16 cellular contexts compared by ENCODE assay signal in genomic region chrX:41022579-41022978, GRCh38.
DNase-seq lines count a peak whose midpoint lies in the region; ATAC-seq and TF ChIP-seq lines count a peak whose summit lies in the region.
"Had no signal": no experiment of that assay in that cellular context is flagged by ENCODE, and none has a peak within 500 bp of the region (broad histone marks: within the 10 kb centered on the region; RNA-seq: fewer than 3 reads in every experiment).

No MANE protein-coding gene starts in this region.

- no peak for TF ChIP-seq CTCF in foreskin fibroblast (IDR thresholded peaks at IDR 0.05; ENCODE audit: low read depth, low read length)

- DNase-seq in CD1c-positive myeloid dendritic cell (ENCODE audit: extremely low spot score) (peak; percentile 8), M059J (ENCODE audit: low read depth) (peak; percentile 82), foreskin fibroblast (peak; percentile 28 to 57), NCI-H1048 (lab: John Stamatoyannopoulos, UW) (no peak), D341Med (ENCODE audit: low spot score) (no peak)
- DNase-seq in stimulated activated CD4-positive, alpha-beta T cell treated with anti-CD3 and anti-CD28 coated beads, Interleukin-15, amount 100 ng/mL, for 24 hours = no peak
- DNase-seq: activated CD4-positive, alpha-beta T cell treated with anti-CD3 and anti-CD28 coated beads, Interleukin-2, amount 50 U/mL, for 4 hours; activated gamma-delta T cell; GOT3; islet precursor cell; natural killer cell; NCI-H1105; NK-92 treated with Interleukin-12 subunit alpha and Interleukin-12 subunit beta, amount 100 ng/mL, for 24 hours; right cardiac atrium had no signal

- H3K4me3 ChIP-seq in foreskin fibroblast (ENCODE audit: low read depth in 1 of 2, low read length in 2 of 2) = no peak overlapping the region

- ATAC-seq in SK-N-SH treated with all-trans-retinoic acid at 6 μM for 48 hours = no peak
- no peak for ATAC-seq in GM21737 (IDR thresholded peaks at IDR 0.05; ENCODE audit: unreplicated experiment)
- ATAC-seq: natural killer cell, right cardiac atrium had no signal

TF ChIP-seq in SK-N-SH treated with all-trans-retinoic acid at 6 μM for 48 hours, 23 proteins besides CTCF, POLR2A, EP300 and RAD21:
- TF ChIP-seq, protein P1, sequence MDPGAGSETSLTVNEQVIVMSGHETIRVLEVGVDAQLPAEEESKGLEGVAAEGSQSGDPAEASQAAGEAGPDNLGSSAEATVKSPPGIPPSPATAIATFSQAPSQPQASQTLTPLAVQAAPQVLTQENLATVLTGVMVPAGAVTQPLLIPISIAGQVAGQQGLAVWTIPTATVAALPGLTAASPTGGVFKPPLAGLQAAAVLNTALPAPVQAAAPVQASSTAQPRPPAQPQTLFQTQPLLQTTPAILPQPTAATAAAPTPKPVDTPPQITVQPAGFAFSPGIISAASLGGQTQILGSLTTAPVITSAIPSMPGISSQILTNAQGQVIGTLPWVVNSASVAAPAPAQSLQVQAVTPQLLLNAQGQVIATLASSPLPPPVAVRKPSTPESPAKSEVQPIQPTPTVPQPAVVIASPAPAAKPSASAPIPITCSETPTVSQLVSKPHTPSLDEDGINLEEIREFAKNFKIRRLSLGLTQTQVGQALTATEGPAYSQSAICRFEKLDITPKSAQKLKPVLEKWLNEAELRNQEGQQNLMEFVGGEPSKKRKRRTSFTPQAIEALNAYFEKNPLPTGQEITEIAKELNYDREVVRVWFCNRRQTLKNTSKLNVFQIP (CRISPR knock-in tag; IDR thresholded peaks at IDR 0.05; ENCODE audit: borderline replicate concordance, low read depth) = no peak
- TF ChIP-seq, protein P2, sequence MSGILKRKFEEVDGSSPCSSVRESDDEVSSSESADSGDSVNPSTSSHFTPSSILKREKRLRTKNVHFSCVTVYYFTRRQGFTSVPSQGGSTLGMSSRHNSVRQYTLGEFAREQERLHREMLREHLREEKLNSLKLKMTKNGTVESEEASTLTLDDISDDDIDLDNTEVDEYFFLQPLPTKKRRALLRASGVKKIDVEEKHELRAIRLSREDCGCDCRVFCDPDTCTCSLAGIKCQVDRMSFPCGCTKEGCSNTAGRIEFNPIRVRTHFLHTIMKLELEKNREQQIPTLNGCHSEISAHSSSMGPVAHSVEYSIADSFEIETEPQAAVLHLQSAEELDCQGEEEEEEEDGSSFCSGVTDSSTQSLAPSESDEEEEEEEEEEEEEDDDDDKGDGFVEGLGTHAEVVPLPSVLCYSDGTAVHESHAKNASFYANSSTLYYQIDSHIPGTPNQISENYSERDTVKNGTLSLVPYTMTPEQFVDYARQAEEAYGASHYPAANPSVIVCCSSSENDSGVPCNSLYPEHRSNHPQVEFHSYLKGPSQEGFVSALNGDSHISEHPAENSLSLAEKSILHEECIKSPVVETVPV (CRISPR knock-in tag; IDR thresholded peaks at IDR 0.05) = no peak
- TF ChIP-seq CSDC2 (CRISPR knock-in tag; IDR thresholded peaks at IDR 0.05) = no peak
- TF ChIP-seq ZNF70 (CRISPR knock-in tag; IDR thresholded peaks at IDR 0.05) = no peak
- no peak for TF ChIP-seq ZFP30 (CRISPR knock-in tag; IDR thresholded peaks at IDR 0.05)
- TF ChIP-seq ZC3H10 (CRISPR knock-in tag; IDR thresholded peaks at IDR 0.05) = peak; percentile 35; the same call in 1 of the 2 replicates
- no peak for TF ChIP-seq ARNTL (CRISPR knock-in tag; IDR thresholded peaks at IDR 0.05; ENCODE audit: borderline replicate concordance, low read depth)
- TF ChIP-seq PPARA (CRISPR knock-in tag; IDR thresholded peaks at IDR 0.05; ENCODE audit: borderline replicate concordance) = no peak
- no peak for TF ChIP-seq TSHZ2 (CRISPR knock-in tag; IDR thresholded peaks at IDR 0.05)
- TF ChIP-seq CREB5 (CRISPR knock-in tag; IDR thresholded peaks at IDR 0.05; ENCODE audit: low read depth) = no peak
- TF ChIP-seq ISL1 (CRISPR knock-in tag; IDR thresholded peaks at IDR 0.05) = peak; percentile 67
- TF ChIP-seq TOX (CRISPR knock-in tag; IDR thresholded peaks at IDR 0.05; ENCODE audit: borderline replicate concordance) = no peak
- TF ChIP-seq TCF4 (CRISPR knock-in tag; IDR thresholded peaks at IDR 0.05; ENCODE audit: borderline replicate concordance) = no peak

Comparison
In these comparisons a context has a peak if more than half of its experiments do, and no peak if none do; other contexts are left out.
1. DNase-seq: peak in CD1c-positive myeloid dendritic cell (single experiment), M059J (single experiment) and foreskin fibroblast (2 of 2); none in stimulated activated CD4-positive, alpha-beta T cell treated with anti-CD3 and anti-CD28 coated beads, Interleukin-15, amount 100 ng/mL, for 24 hours (single experiment), NCI-H1048 (single experiment) and D341Med (single experiment).